ENCODE assay signal across 16 cellular contexts in genomic region chr11:2794947-2795346, GRCh38.
A peak's percentile ranks its signal among the peaks of the same experiment; 100 is the strongest.
DNase-seq lines count a peak whose midpoint lies in the region; ATAC-seq and TF ChIP-seq lines count a peak whose summit lies in the region.
"Had no signal": no experiment of that assay in that cellular context is flagged by ENCODE, and none has a peak within 500 bp of the region (broad histone marks: within the 10 kb centered on the region; RNA-seq: fewer than 3 reads in every experiment).

No MANE protein-coding gene starts in this region.

- no peak overlapping the region for H3K27ac ChIP-seq in left ventricle myocardium inferior (replicated peaks)
- H3K27ac ChIP-seq in heart left ventricle: no peak overlapping the region
- H3K27ac ChIP-seq in osteoblast (ENCODE audit: low read depth, low read length): no peak overlapping the region
- no peak overlapping the region for H3K27ac ChIP-seq in uterus
- H3K27ac ChIP-seq: foreskin keratinocyte, skin epidermis had no signal

- no peak overlapping the region for H2AFZ ChIP-seq in osteoblast (ENCODE audit: low read length)

- ATAC-seq in Right ventricle myocardium superior (ENCODE audit: poor library complexity) (no peak), heart left ventricle (no peak)
- ATAC-seq: foreskin keratinocyte; HCT116; stimulated activated memory B cell treated with anti-CD40 and anti-IgM and Interleukin-4, amounts not matched to agents 10 μg/mL and 1 μg/mL and 100 μg/mL, for 72 hours had no signal

- TF ChIP-seq CTCF in left ventricle myocardium inferior (IDR thresholded peaks at IDR 0.05; ENCODE audit: borderline replicate concordance) (no peak), heart left ventricle (IDR thresholded peaks at IDR 0.05) (no peak), osteoblast (IDR thresholded peaks at IDR 0.05; ENCODE audit: extremely low read depth, low read depth, low read length) (no peak), uterus (IDR thresholded peaks at IDR 0.05) (no peak)

- no peak overlapping the region for H3K4me2 ChIP-seq in osteoblast (ENCODE audit: insufficient read depth, low read length)

- 91 to 93% (median 93%) methylated on average over 12 to 13 of the region's 13 CpGs for WGBS in heart left ventricle, 4 donors

- H3K79me2 ChIP-seq in osteoblast (ENCODE audit: insufficient read depth, low read length): no peaks in the 10 kb centered on the region

- peak; percentile 18 for DNase-seq in Right ventricle myocardium superior
- DNase-seq in left ventricle myocardium inferior: no peak
- peak in 3 of 5 donors; percentile 13 to 57 (median 22) for DNase-seq in heart left ventricle
- DNase-seq in osteoblast (ENCODE audit: insufficient read length, low spot score, missing footprints): peak; percentile 31
- peak; percentile 10 to 16 for DNase-seq in uterus
- no peak for DNase-seq in putamen (ENCODE audit: low spot score)
- no peak for DNase-seq in HAP-1 (ENCODE audit: low spot score in 2 of 2)
- DNase-seq in T1000 (lab: John Stamatoyannopoulos, UW): no peak
- DNase-seq: foreskin keratinocyte, NCI-H2107, NCI-H774, SW 1271 had no signal

- H3K4me3 ChIP-seq in left ventricle myocardium inferior (no peak overlapping the region), heart left ventricle (no peak overlapping the region), osteoblast (ENCODE audit: insufficient read depth, low read length) (no peak overlapping the region), uterus (no peak overlapping the region), HAP-1 (no peak overlapping the region)
- H3K4me3 ChIP-seq: lung, skin epidermis had no signal

- no peaks in the 10 kb centered on the region for H4K20me1 ChIP-seq in osteoblast (ENCODE audit: insufficient read depth, low read length)

- no peaks in the 10 kb centered on the region for H3K36me3 ChIP-seq in left ventricle myocardium inferior
- peaks cover 0 to 5% (median 0%) of the 10 kb centered on the region in 9 donors for H3K36me3 ChIP-seq in heart left ventricle
- no peaks in the 10 kb centered on the region for H3K36me3 ChIP-seq in osteoblast (ENCODE audit: insufficient read depth, low read length)
- no peaks in the 10 kb centered on the region for H3K36me3 ChIP-seq in uterus
- H3K36me3 ChIP-seq in HAP-1 (replicated peaks): no peaks in the 10 kb centered on the region

- H3K9me3 ChIP-seq in left ventricle myocardium inferior (replicated peaks): no peaks in the 10 kb centered on the region
- no peaks in the 10 kb centered on the region for H3K9me3 ChIP-seq in heart left ventricle
- no peaks in the 10 kb centered on the region for H3K9me3 ChIP-seq in osteoblast (ENCODE audit: low read depth, low read length)
- H3K9me3 ChIP-seq in uterus: no peaks in the 10 kb centered on the region
- no peaks in the 10 kb centered on the region; the same call in 1 of the 2 replicates for H3K9me3 ChIP-seq in HAP-1

- TF ChIP-seq POLR2A in heart left ventricle (IDR thresholded peaks at IDR 0.05) (no peak), uterus (IDR thresholded peaks at IDR 0.05) (no peak)

- in situ Hi-C loops in HAP-1 (cut with MboI; ENCODE audit: low sequenced_read_pairs): no loop called here

- intact Hi-C loops in Right ventricle myocardium superior (cut with DNase I) (no loop called here), left ventricle myocardium inferior (cut with micrococcal nuclease) (no loop called here), heart left ventricle (cut with DNase I) (loop anchor here in 1 of 10 donors (5.0 kb wide), 1 partner anchor 98 kb away; the partner anchor contains the start of gene KCNQ1OT1), uterus (cut with DNase I; ENCODE audit: low total_unique reads) (no loop called here)

- no peaks in the 10 kb centered on the region for H3K27me3 ChIP-seq in left ventricle myocardium inferior (ENCODE audit: low read depth)
- no peaks in the 10 kb centered on the region for H3K27me3 ChIP-seq in heart left ventricle
- peaks cover 28% of the 10 kb centered on the region for H3K27me3 ChIP-seq in osteoblast (ENCODE audit: insufficient read depth, low read length)
- H3K27me3 ChIP-seq in uterus: no peaks in the 10 kb centered on the region
- peaks cover 20% of the 10 kb centered on the region for H3K27me3 ChIP-seq in HAP-1 (ENCODE audit: low read depth)

- H3K4me1 ChIP-seq in left ventricle myocardium inferior (peaks cover 15% of the 10 kb centered on the region), heart left ventricle (peaks cover 0 to 15% (median 5%) of the 10 kb centered on the region in 12 donors), osteoblast (ENCODE audit: insufficient read depth, low read length) (no peaks in the 10 kb centered on the region), uterus (no peaks in the 10 kb centered on the region), HAP-1 (no peaks in the 10 kb centered on the region)
- H3K4me1 ChIP-seq: foreskin keratinocyte had no signal

Comparison
In these comparisons a context has a peak if more than half of its experiments do, and no peak if none do; other contexts are left out.
1. DNase-seq: peak in Right ventricle myocardium superior (single experiment), heart left ventricle (3 of 5), osteoblast (single experiment) and uterus (2 of 2); none in left ventricle myocardium inferior (single experiment), putamen (single experiment), HAP-1 (0 of 2) and T1000 (single experiment).